1 cellular context compared by ENCODE assay signal in genomic region chr2:171807831-171808393, GRCh38.
TF ChIP-seq lines count a peak whose summit lies in the region.

No MANE protein-coding gene starts in this region.

TF ChIP-seq in SK-N-SH, 30 proteins besides CTCF, POLR2A, EP300 and RAD21 (continued from another document):
- TF ChIP-seq YY1 (IDR thresholded peaks at IDR 0.05; ENCODE audit: low read depth) (no peak), RCOR1 (IDR thresholded peaks at IDR 0.05; ENCODE audit: low read length) (no peak), TAF1 (IDR thresholded peaks at IDR 0.05; ENCODE audit: borderline replicate concordance, low read depth, low read length) (no peak), IRF3 (IDR thresholded peaks at IDR 0.05; ENCODE audit: low read depth, low read length) (no peak)
TF ChIP-seq in SK-N-SH: peak in this region for 0.
